13 cellular contexts compared by ENCODE assay signal in the genomic region with DNA sequence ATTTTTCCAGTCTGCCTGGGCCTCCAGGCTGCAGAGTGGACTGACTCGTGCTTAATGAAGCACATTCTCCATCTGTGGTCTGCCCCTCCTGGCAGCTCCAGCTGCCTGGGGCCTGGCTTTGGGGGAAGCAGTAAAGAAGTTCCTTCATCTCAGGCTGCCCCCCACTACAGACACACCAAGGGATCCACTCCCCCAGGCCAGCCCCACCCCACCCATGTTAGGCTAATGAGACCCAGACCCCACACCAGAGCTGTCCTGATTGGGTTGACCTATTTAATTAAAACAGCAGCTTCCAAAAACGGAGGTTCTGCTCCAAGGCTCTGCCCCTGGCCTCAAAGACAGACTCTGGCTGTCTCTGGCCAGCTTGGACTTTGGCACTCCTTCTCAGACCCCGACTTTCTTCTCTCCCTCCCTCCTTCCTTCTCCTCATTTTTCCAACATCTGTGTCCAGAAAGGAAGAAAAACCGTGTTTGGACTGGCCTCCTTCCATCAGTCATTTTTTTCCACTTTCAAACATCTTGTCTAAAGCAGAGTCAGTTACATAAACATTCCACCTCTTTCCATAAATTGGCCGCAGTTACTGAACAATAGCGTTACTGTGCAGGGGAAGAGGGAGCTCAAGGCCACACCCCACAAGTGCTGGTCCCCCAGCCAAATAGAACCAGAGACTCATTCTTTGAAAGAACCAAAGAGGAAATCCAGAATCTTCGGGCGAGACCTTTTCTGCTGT. TPM values are rescaled to one million over a fixed set of nuclear protein-coding genes. Genes with fewer than 3 reads are reported as not detected.
DNase-seq lines count a peak whose midpoint lies in the region; ATAC-seq and TF ChIP-seq lines count a peak whose summit lies in the region.
"Had no signal": no experiment of that assay in that cellular context is flagged by ENCODE, and none has a peak within 500 bp of the region (broad histone marks: within the 10 kb centered on the region; RNA-seq: fewer than 3 reads in every experiment).

No MANE protein-coding gene starts in this region.

- peaks cover 16% of the 10 kb centered on the region; the same call in 1 of the 2 replicates for H3F3A ChIP-seq in PC-9 (ENCODE audit: insufficient read depth, low read depth)

- no peak for ATAC-seq in activated naive CD4-positive, alpha-beta T cell treated with anti-CD3 and anti-CD28 coated beads, Interleukin-2, amount 50 U/mL, for 72 hours
- ATAC-seq: activated CD4-positive, alpha-beta T cell treated with anti-CD3 and anti-CD28 coated beads for 36 hours; Panc1 had no signal

- H3K4me1 ChIP-seq in prostate gland (replicated peaks) (no peaks in the 10 kb centered on the region), PC-9 (replicated peaks; ENCODE audit: insufficient read depth) (peaks cover 16% of the 10 kb centered on the region; the same call in 1 of the 2 replicates)
- H3K4me1 ChIP-seq in effector memory CD4-positive, alpha-beta T cell (ENCODE audit: control insufficient read depth, insufficient read depth, low read length, poor library complexity, severe bottlenecking): no peaks in the 10 kb centered on the region

- H3K79me2 ChIP-seq in PC-9 (ENCODE audit: low read depth): no peaks in the 10 kb centered on the region

- BruUV-seq in PC-9 (replicated peaks; lab: Mats Ljungman, UMichigan): no TSS peak

- H3K27ac ChIP-seq in RWPE1 (peak overlapping the region; percentile 59), prostate gland (peak overlapping the region; percentile 10 to 33), PC-9 (no peak overlapping the region)
- no peak overlapping the region for H3K27ac ChIP-seq in effector memory CD4-positive, alpha-beta T cell (ENCODE audit: insufficient read depth, low read length, poor library complexity, severe bottlenecking)

- H3K36me3 Mint-ChIP-seq in activated naive CD4-positive, alpha-beta T cell treated with anti-CD3 and anti-CD28 coated beads, Interleukin-2, amount 50 U/mL, for 72 hours: no peaks in the 10 kb centered on the region
- H3K36me3 Mint-ChIP-seq: activated naive CD4-positive, alpha-beta T cell treated with anti-CD3 and anti-CD28 coated beads, Interleukin-2, amount 10 ng/mL, durations not matched to agents 7 days and 5 days; CD4-positive, alpha-beta memory T cell had no signal

- no peaks in the 10 kb centered on the region for H3K9me3 Mint-ChIP-seq in activated naive CD4-positive, alpha-beta T cell treated with anti-CD3 and anti-CD28 coated beads, Interleukin-2, amount 50 U/mL, for 72 hours
- H3K9me3 Mint-ChIP-seq: activated naive CD4-positive, alpha-beta T cell treated with anti-CD3 and anti-CD28 coated beads, Interleukin-2, amount 10 ng/mL, durations not matched to agents 7 days and 5 days had no signal

- DNase-seq in AG10803 (ENCODE audit: low read depth): peak; percentile 96
- no peak for DNase-seq in RWPE1 (ENCODE audit: low spot score)
- peak; percentile 85 to 94 for DNase-seq in foreskin fibroblast
- no peak for DNase-seq in prostate gland (ENCODE audit: low spot score)
- no peak for DNase-seq in activated naive CD4-positive, alpha-beta T cell treated with anti-CD3 and anti-CD28 coated beads, Interleukin-2, amount 50 U/mL, for 72 hours (ENCODE audit: low spot score in 2 of 2)
- no peak for DNase-seq in head of caudate nucleus
- no peak for DNase-seq in PC-9
- DNase-seq in effector memory CD4-positive, alpha-beta T cell: no peak
- DNase-seq: activated CD4-positive, alpha-beta T cell treated with anti-CD3 and anti-CD28 coated beads for 36 hours; activated naive CD4-positive, alpha-beta T cell treated with anti-CD3 and anti-CD28 coated beads, Interleukin-2, amount 10 ng/mL, durations not matched to agents 7 days and 5 days; CD4-positive, alpha-beta memory T cell; NCI-H1417 treated with DMSO at 0.1 percent for 48 hours had no signal

- CTCF ChIA-PET in RWPE1 (lab: Yijun Ruan, JAX) (no interaction called here), PC-9 (lab: Charles Lee) (no interaction called here)

- H3K4me3 ChIP-seq in AG10803 (ENCODE audit: low read length) (no peak overlapping the region; the same call in 1 of the 2 replicates), foreskin fibroblast (ENCODE audit: low read depth in 1 of 2, low read length in 2 of 2) (peak overlapping the region in 1 of 2 donors; percentile 6), prostate gland (no peak overlapping the region), PC-9 (no peak overlapping the region)
- H3K4me3 ChIP-seq in effector memory CD4-positive, alpha-beta T cell (ENCODE audit: insufficient read depth, low read depth, low read length, poor library complexity, severe bottlenecking): no peak overlapping the region

- POLR2A ChIA-PET in RWPE1 (lab: Yijun Ruan, JAX; ENCODE audit: low non-redundant PET): no interaction called here
- POLR2A ChIA-PET in PC-9 (lab: Charles Lee; ENCODE audit: unreplicated experiment): no interaction called here

- 15% methylated on average over 8 of the region's 8 CpGs for WGBS in prostate gland

- H2AFZ ChIP-seq in PC-9: no peak overlapping the region

- H3K27me3 ChIP-seq in prostate gland (replicated peaks; ENCODE audit: insufficient read depth): no peaks in the 10 kb centered on the region
- no peaks in the 10 kb centered on the region for H3K27me3 ChIP-seq in PC-9 (ENCODE audit: insufficient read depth, low read depth)
- H3K27me3 ChIP-seq in effector memory CD4-positive, alpha-beta T cell (replicated peaks; ENCODE audit: control insufficient read depth, insufficient read depth, low read length, poor library complexity, severe bottlenecking): peaks cover 2% of the 10 kb centered on the region

- H3K36me3 ChIP-seq in prostate gland (no peaks in the 10 kb centered on the region), PC-9 (ENCODE audit: low read depth) (no peaks in the 10 kb centered on the region)
- no peaks in the 10 kb centered on the region for H3K36me3 ChIP-seq in effector memory CD4-positive, alpha-beta T cell (ENCODE audit: control insufficient read depth, insufficient read depth, low read length)

- TF ChIP-seq POLR2A in prostate gland (IDR thresholded peaks at IDR 0.05): no peak

- intact Hi-C loops in prostate gland (cut with DNase I) (no loop called here), head of caudate nucleus (cut with DNase I) (no loop called here), PC-9 (cut with micrococcal nuclease; ENCODE audit: unreplicated experiment) (no loop called here)

- no peak overlapping the region for H3K27ac Mint-ChIP-seq in activated naive CD4-positive, alpha-beta T cell treated with anti-CD3 and anti-CD28 coated beads, Interleukin-2, amount 50 U/mL, for 72 hours
- H3K27ac Mint-ChIP-seq: activated CD4-positive, alpha-beta T cell treated with anti-CD3 and anti-CD28 coated beads for 36 hours; activated naive CD4-positive, alpha-beta T cell treated with anti-CD3 and anti-CD28 coated beads, Interleukin-2, amount 10 ng/mL, durations not matched to agents 7 days and 5 days; CD4-positive, alpha-beta memory T cell had no signal

- H4K20me1 ChIP-seq in PC-9 (ENCODE audit: insufficient read depth): no peaks in the 10 kb centered on the region

- H3K9me2 ChIP-seq in PC-9 (ENCODE audit: insufficient read depth): no peaks in the 10 kb centered on the region

- TF ChIP-seq CTCF in AG10803 (conservative IDR thresholded peaks at IDR 0.05; ENCODE audit: low read length) (no peak), RWPE1 (conservative IDR thresholded peaks at IDR 0.05; ENCODE audit: low read depth) (no peak), foreskin fibroblast (IDR thresholded peaks at IDR 0.05; ENCODE audit: low read depth, low read length) (no peak), prostate gland (IDR thresholded peaks at IDR 0.05) (no peak), PC-9 (conservative IDR thresholded peaks at IDR 0.05) (no peak)

- H3K9me3 ChIP-seq in prostate gland (no peaks in the 10 kb centered on the region), PC-9 (ENCODE audit: insufficient read depth, low read depth) (no peaks in the 10 kb centered on the region)
- no peaks in the 10 kb centered on the region for H3K9me3 ChIP-seq in effector memory CD4-positive, alpha-beta T cell (ENCODE audit: control insufficient read depth, low read length)

- H3K4me2 ChIP-seq in PC-9: no peak overlapping the region

RNA-seq across cellular contexts. Expression of a gene that starts 29.7 kb away (rescaled TPM):
- total RNA-seq in prostate gland (10 to 100 TPM in 1 of 2 donors, 1 to 10 TPM in 1; 2.0 to 10.6 TPM), PC-9 (2021) (12.9 and 22.6 TPM in 2 replicates)
- not detected for total RNA-seq in activated naive CD4-positive, alpha-beta T cell treated with anti-CD3 and anti-CD28 coated beads, Interleukin-2, amount 50 U/mL, for 72 hours
- total RNA-seq: activated CD4-positive, alpha-beta T cell treated with anti-CD3 and anti-CD28 coated beads for 36 hours; CD4-positive, alpha-beta memory T cell had no signal

Comparison
In these comparisons a context has a peak if more than half of its experiments do, and no peak if none do; other contexts are left out.
1. DNase-seq: peak in AG10803 (single experiment) and foreskin fibroblast (2 of 2); none in RWPE1 (single experiment), prostate gland (single experiment), activated naive CD4-positive, alpha-beta T cell treated with anti-CD3 and anti-CD28 coated beads, Interleukin-2, amount 50 U/mL, for 72 hours (0 of 2), head of caudate nucleus (0 of 42), PC-9 (0 of 2) and effector memory CD4-positive, alpha-beta T cell (0 of 3).
2. H3K27ac ChIP-seq: peak in RWPE1 (single experiment) and prostate gland (2 of 2); none in PC-9 (single experiment) and effector memory CD4-positive, alpha-beta T cell (single experiment).